Comparison of ENCODE assay signal across 11 cellular contexts in genomic region chr11:64849600-64850356, GRCh38. TPM values are rescaled to one million over a fixed set of nuclear protein-coding genes. Genes with fewer than 3 reads are reported as not detected.
DNase-seq lines count a peak whose midpoint lies in the region; ATAC-seq and TF ChIP-seq lines count a peak whose summit lies in the region.
"Had no signal": no experiment of that assay in that cellular context is flagged by ENCODE, and none has a peak within 500 bp of the region (broad histone marks: within the 10 kb centered on the region; RNA-seq: fewer than 3 reads in every experiment).

No MANE protein-coding gene starts in this region.

- intact Hi-C loops in HCT116 (cut with micrococcal nuclease) = loop anchor here (5.0 to 10.0 kb wide), 4 partner anchors 148 to 405 kb away; partner anchors contain the start of genes BATF2, CAPN1 and SNX15

- POLR2A ChIA-PET in HCT116 (lab: Charles Lee) = interaction anchor here (1.0 to 6.0 kb wide), 3 partner anchors 28 to 41 kb away, joined by 3 to 36 read pairs (median 9); partner anchors contain the start of gene EHD1

- H3K4me1 Mint-ChIP-seq in central memory CD8-positive, alpha-beta T cell = peaks cover 65% of the 10 kb centered on the region

- TF ChIP-seq RAD21 in HCT116 (IDR thresholded peaks at IDR 0.05; ENCODE audit: low read depth) = no peak

- H3K9ac ChIP-seq in HCT116 (ENCODE audit: low read length) (no peak overlapping the region), mucosa of stomach (ENCODE audit: low read length) (peak overlapping the region; percentile 28)

- ATAC-seq in HCT116 (no peak), HG02970 (IDR thresholded peaks at IDR 0.05; ENCODE audit: low FRiP score, unreplicated experiment) (no peak)
- no peak for ATAC-seq in central memory CD8-positive, alpha-beta T cell (replicated peaks; ENCODE audit: extremely low read depth, poor library complexity, severe bottlenecking)

- TF ChIP-seq CTCF in AG09309 (IDR thresholded peaks at IDR 0.05; ENCODE audit: control insufficient read depth, insufficient read depth, low read depth, low read length, missing control alignments) = peak; percentile 26
- TF ChIP-seq CTCF in HCT116 (IDR thresholded peaks at IDR 0.05 in 2 of 3, conservative IDR thresholded peaks at IDR 0.05 in 1 of 3; ENCODE audit: borderline replicate concordance in 1 of 3, insufficient read depth in 1 of 3, low read depth in 2 of 3, low read length in 2 of 3) = no peak

- H3K4me3 ChIP-seq in AG09309 (ENCODE audit: control insufficient read depth, low read depth, low read length) (no peak overlapping the region), HCT116 (replicated peaks in 1 of 2; ENCODE audit: low read depth in 1 of 2, low read length in 2 of 2) (no peak overlapping the region), mucosa of stomach (ENCODE audit: low read length) (no peak overlapping the region)

- H3K27ac ChIP-seq in HCT116 (ENCODE audit: low read depth, low read length) = peak overlapping the region; percentile 10; the same call in 1 of the 2 replicates

- H3K9me2 ChIP-seq in HCT116 (ENCODE audit: insufficient read depth) = no peaks in the 10 kb centered on the region

- no peaks in the 10 kb centered on the region for H3K27me3 Mint-ChIP-seq in central memory CD8-positive, alpha-beta T cell

- H3K27ac Mint-ChIP-seq in central memory CD8-positive, alpha-beta T cell (ENCODE audit: low read depth) = peak overlapping the region; percentile 87

- H3K9me3 ChIP-seq in HCT116 (ENCODE audit: control insufficient read depth in 1 of 2, insufficient read depth in 1 of 2, low read depth in 1 of 2, low read length in 2 of 2) (no peaks in the 10 kb centered on the region), mucosa of stomach (ENCODE audit: control insufficient read depth, low read length) (no peaks in the 10 kb centered on the region)

- DNase-seq in AG09309 (ENCODE audit: low read depth) (no peak), HCT116 (ENCODE audit: low read depth, low spot score) (no peak), medulla oblongata (ENCODE audit: extremely low spot score) (no peak), islet precursor cell (no peak), MV-4-11 (lab: John Stamatoyannopoulos, UW) (no peak)
- DNase-seq in central memory CD8-positive, alpha-beta T cell (ENCODE audit: low spot score in 2 of 2) = no peak
- DNase-seq: DMS53; midbrain; stimulated activated CD4-positive, alpha-beta T cell treated with anti-CD3 and anti-CD28 coated beads, Interleukin-2, amount 100 ng/mL, for 48 hours had no signal

- no peaks in the 10 kb centered on the region for H4K20me1 ChIP-seq in HCT116 (ENCODE audit: insufficient read depth)

- H3K9me3 Mint-ChIP-seq in central memory CD8-positive, alpha-beta T cell = no peaks in the 10 kb centered on the region

- 0 out of 2 replicates have a peak overlapping the region, but pooled peaks have one; percentile 25 for H3K4me2 ChIP-seq in HCT116 (ENCODE audit: low read length)

- H3K36me3 ChIP-seq in HCT116 (ENCODE audit: control insufficient read depth in 1 of 2, insufficient read depth in 2 of 2, low read length in 2 of 2) (peaks cover 0 to 22% of the 10 kb centered on the region in 2 experiments; a peak in 2 of 4 replicates), mucosa of stomach (ENCODE audit: control insufficient read depth, insufficient read depth, low read length) (peaks cover 6% of the 10 kb centered on the region)

- RAD21 ChIA-PET in HCT116 (lab: Charles Lee; ENCODE audit: low non-redundant PET in 1 of 2, low total read pairs in 2 of 2, uncharacterized antibody in 2 of 2, unreplicated experiment in 2 of 2) = no interaction called here

- BruUV-seq in HCT116 (replicated peaks; lab: Mats Ljungman, UMichigan) = no TSS peak

- H3K79me2 ChIP-seq in HCT116 (ENCODE audit: insufficient read depth, low read length) = peaks cover 17% of the 10 kb centered on the region

- TF ChIP-seq POLR2A in HCT116 (IDR thresholded peaks at IDR 0.05; ENCODE audit: borderline replicate concordance, extremely low read depth, insufficient read depth, insufficient read length) = no peak

- peaks cover 28% of the 10 kb centered on the region for H3K36me3 Mint-ChIP-seq in central memory CD8-positive, alpha-beta T cell (ENCODE audit: insufficient read depth)

- H3K4me1 ChIP-seq in HCT116 (ENCODE audit: control insufficient read depth in 1 of 2, insufficient read depth in 2 of 2, low read length in 2 of 2) (peaks cover 83 to 98% of the 10 kb centered on the region in 2 experiments), mucosa of stomach (ENCODE audit: control insufficient read depth, insufficient read depth, low read length) (peaks cover 84% of the 10 kb centered on the region)

- no peak overlapping the region for H2AFZ ChIP-seq in HCT116 (ENCODE audit: low read depth, low read length, poor library complexity, severe bottlenecking)

- peak overlapping the region; percentile 4 for H3K4me3 Mint-ChIP-seq in central memory CD8-positive, alpha-beta T cell

- CTCF ChIA-PET in HCT116 (lab: Charles Lee) = interaction anchor here (1.2 to 7.3 kb wide), 8 partner anchors 15 to 263 kb away, joined by 3 to 112 read pairs (median 6); partner anchors contain the start of genes BATF2 and TM7SF2

- H3K27me3 ChIP-seq in HCT116 (ENCODE audit: insufficient read depth, low read length) = no peaks in the 10 kb centered on the region
- H3K27me3 ChIP-seq in mucosa of stomach (ENCODE audit: control insufficient read depth, insufficient read depth, low read length) = no peaks in the 10 kb centered on the region

TF ChIP-seq in HCT116, 20 proteins besides CTCF, POLR2A, EP300 and RAD21:
- no peak for TF ChIP-seq POLR2AphosphoS5 (IDR thresholded peaks at IDR 0.05; ENCODE audit: low read depth, low read length)
- no peak for TF ChIP-seq CEBPB (IDR thresholded peaks at IDR 0.05; ENCODE audit: low read depth)
- TF ChIP-seq ZNF274 (IDR thresholded peaks at IDR 0.05; ENCODE audit: low read depth, low read length) = no peak
- TF ChIP-seq MAX (IDR thresholded peaks at IDR 0.05) = no peak
- TF ChIP-seq EZH2phosphoT487 (IDR thresholded peaks at IDR 0.05; ENCODE audit: borderline replicate concordance) = no peak
- TF ChIP-seq SP1 (IDR thresholded peaks at IDR 0.05; ENCODE audit: low read depth) = no peak
- no peak for TF ChIP-seq EZH2 (IDR thresholded peaks at IDR 0.05)
- no peak for TF ChIP-seq FOSL1 (IDR thresholded peaks at IDR 0.05; ENCODE audit: low read depth)
- TF ChIP-seq JUND (IDR thresholded peaks at IDR 0.05) = no peak
TF ChIP-seq in HCT116: peak in this region for 0.

RNA-seq across cellular contexts. Expression of gene CDC42BPG, which starts 5.3 kb away (rescaled TPM):
- 30.1 TPM for total RNA-seq in HCT116 (2021; ENCODE audit: unreplicated experiment)
- polyA plus RNA-seq in HCT116 (2012) = 19.3 TPM in 2 replicates

RNA-seq across cellular contexts. Expression of gene EHD1, which starts 28.6 kb away (rescaled TPM):
- 48.1 TPM for total RNA-seq in HCT116 (2021; ENCODE audit: unreplicated experiment)
- 43.5 and 70.0 TPM in 2 replicates for polyA plus RNA-seq in HCT116 (2012)

RNA-seq across cellular contexts. Expression of gene MEN1, which starts 39.4 kb away (rescaled TPM):
- 62.1 TPM for total RNA-seq in HCT116 (2021; ENCODE audit: unreplicated experiment)
- 46.8 and 54.0 TPM in 2 replicates for polyA plus RNA-seq in HCT116 (2012)

RNA-seq across cellular contexts. Expression of gene MAP4K2, which starts 46.8 kb away (rescaled TPM):
- total RNA-seq in HCT116 (2021; ENCODE audit: unreplicated experiment) = 44.2 TPM
- polyA plus RNA-seq in HCT116 (2012) = 37.5 and 38.1 TPM in 2 replicates
